ENCODE assay signal across 8 cellular contexts in the genomic region with DNA sequence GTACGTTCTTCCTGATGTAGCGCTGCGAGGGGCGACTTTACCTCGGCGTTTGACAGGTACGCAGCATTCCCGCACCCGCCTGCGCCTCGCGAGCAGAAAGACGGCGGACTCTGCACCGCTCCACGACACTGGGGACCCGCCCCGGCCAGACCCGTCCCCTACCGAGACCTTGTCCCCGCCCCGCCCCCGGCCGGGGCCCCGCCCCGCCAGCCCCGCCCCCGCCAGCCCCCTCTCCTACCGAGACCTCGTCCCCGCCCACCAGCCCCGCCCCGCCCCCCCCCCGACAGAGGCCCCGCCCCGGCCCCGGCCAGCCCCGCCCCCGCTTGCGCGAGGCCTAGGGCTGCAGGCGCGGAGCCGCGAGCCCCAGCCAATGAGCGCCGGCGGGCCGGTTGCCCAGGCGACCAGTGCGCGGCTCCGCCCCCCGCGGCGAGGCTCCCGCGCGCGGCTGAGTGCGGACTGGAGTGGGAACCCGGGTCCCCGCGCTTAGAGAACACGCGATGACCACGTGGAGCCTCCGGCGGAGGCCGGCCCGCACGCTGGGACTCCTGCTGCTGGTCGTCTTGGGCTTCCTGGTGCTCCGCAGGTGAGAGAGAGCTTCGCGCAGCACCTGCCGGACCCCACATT. TPM values are rescaled to one million over a fixed set of nuclear protein-coding genes. Genes with fewer than 3 reads are reported as not detected.
DNase-seq lines count a peak whose midpoint lies in the region.

A gene with protein sequence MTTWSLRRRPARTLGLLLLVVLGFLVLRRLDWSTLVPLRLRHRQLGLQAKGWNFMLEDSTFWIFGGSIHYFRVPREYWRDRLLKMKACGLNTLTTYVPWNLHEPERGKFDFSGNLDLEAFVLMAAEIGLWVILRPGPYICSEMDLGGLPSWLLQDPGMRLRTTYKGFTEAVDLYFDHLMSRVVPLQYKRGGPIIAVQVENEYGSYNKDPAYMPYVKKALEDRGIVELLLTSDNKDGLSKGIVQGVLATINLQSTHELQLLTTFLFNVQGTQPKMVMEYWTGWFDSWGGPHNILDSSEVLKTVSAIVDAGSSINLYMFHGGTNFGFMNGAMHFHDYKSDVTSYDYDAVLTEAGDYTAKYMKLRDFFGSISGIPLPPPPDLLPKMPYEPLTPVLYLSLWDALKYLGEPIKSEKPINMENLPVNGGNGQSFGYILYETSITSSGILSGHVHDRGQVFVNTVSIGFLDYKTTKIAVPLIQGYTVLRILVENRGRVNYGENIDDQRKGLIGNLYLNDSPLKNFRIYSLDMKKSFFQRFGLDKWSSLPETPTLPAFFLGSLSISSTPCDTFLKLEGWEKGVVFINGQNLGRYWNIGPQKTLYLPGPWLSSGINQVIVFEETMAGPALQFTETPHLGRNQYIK (plus strand): TSS at position 424 of the 624 bp plus-strand sequence. CDS start 74 bp downstream, at position 498.

- peak; percentile 94 for DNase-seq in DMS53 (lab: John Stamatoyannopoulos, UW)
- peak; percentile 37 for DNase-seq in H4 (ENCODE audit: low spot score)
- DNase-seq in NCI-H1417 (lab: John Stamatoyannopoulos, UW) = peak; percentile 83 to 90 (median 89)
- peak; percentile 77 for DNase-seq in activated CD4-positive, CD25-positive, alpha-beta regulatory T cell treated with anti-CD3 and anti-CD28 coated beads, Interleukin-2, amount 50 U/mL, for 72 hours
- peak; percentile 78 for DNase-seq in central memory CD4-positive, alpha-beta T cell
- DNase-seq in left kidney (ENCODE audit: low read depth, low spot score) = peak; percentile 90
- DNase-seq in stimulated activated CD4-positive, alpha-beta T cell treated with anti-CD3 and anti-CD28 coated beads, Interleukin-1b, Interleukin-23, amount 100 ng/mL, for 24 hours (ENCODE audit: low read depth in 4 of 4, low spot score in 1 of 4) = peak; percentile 46 to 68 (median 67)
- no peak for DNase-seq in cortex of kidney (lab: John Stamatoyannopoulos, UW)

RNA-seq across cellular contexts. Expression of the gene that starts here (rescaled TPM):
- 17.0 and 22.5 TPM in 2 replicates for total RNA-seq in H4 (2014; rRNA removed; shearing (Covaris generic))
